ENCODE assay signal across 15 cellular contexts in genomic region chr12:121964813-121965643, GRCh38. TPM values are rescaled to one million over a fixed set of nuclear protein-coding genes. Genes with fewer than 3 reads are reported as not detected.
DNase-seq lines count a peak whose midpoint lies in the region; ATAC-seq and TF ChIP-seq lines count a peak whose summit lies in the region.
"Had no signal": no experiment of that assay in that cellular context is flagged by ENCODE, and none has a peak within 500 bp of the region (broad histone marks: within the 10 kb centered on the region; RNA-seq: fewer than 3 reads in every experiment).

No MANE protein-coding gene starts in this region.

- H3K4me2 ChIP-seq in mesenchymal stem cell (ENCODE audit: low read length, poor library complexity, severe bottlenecking), result no peak overlapping the region

- H3K4ac ChIP-seq in mesenchymal stem cell (ENCODE audit: low read depth in 1 of 2, low read length in 2 of 2), result no peak overlapping the region

- H2AFZ ChIP-seq in mesenchymal stem cell (ENCODE audit: low read depth, low read length), result no peak overlapping the region

- no peaks in the 10 kb centered on the region for H3K9me3 ChIP-seq in mesenchymal stem cell (ENCODE audit: control insufficient read depth, low read length)

- no peaks in the 10 kb centered on the region for H3K36me3 Mint-ChIP-seq in activated CD4-positive, alpha-beta T cell treated with anti-CD3 and anti-CD28 coated beads for 36 hours (ENCODE audit: low read depth)
- H3K36me3 Mint-ChIP-seq: CD8-positive, alpha-beta memory T cell had no signal

- no peaks in the 10 kb centered on the region for H3K79me1 ChIP-seq in mesenchymal stem cell (replicated peaks; ENCODE audit: low read length, poor library complexity, severe bottlenecking)

- CTCF ChIA-PET in activated CD4-positive, alpha-beta T cell treated with anti-CD3 and anti-CD28 coated beads for 36 hours (lab: Charles Lee), result interaction anchor here (0.5 kb wide), 1 partner anchor 552 kb away, joined by 3 read pairs; no protein-coding TSS in a partner anchor

- in situ Hi-C loops in brain microvascular endothelial cell (cut with HindIII; ENCODE audit: low pct_ligation_motif_present, low sequenced_read_pairs), result no loop called here

- intact Hi-C loops in activated CD4-positive, alpha-beta T cell treated with anti-CD3 and anti-CD28 coated beads for 36 hours (cut with DNase I, micrococcal nuclease), result no loop called here

- H3K27me3 ChIP-seq in brain microvascular endothelial cell (replicated peaks), result no peaks in the 10 kb centered on the region
- H3K27me3 ChIP-seq in mesenchymal stem cell (ENCODE audit: control insufficient read depth in 1 of 2, insufficient read depth in 1 of 2, low read length in 2 of 2), result peaks cover 0 to 6% of the 10 kb centered on the region in 2 experiments

- no peak overlapping the region for H3K4me3 ChIP-seq in brain microvascular endothelial cell (ENCODE audit: low read depth, low read length)
- no peak overlapping the region for H3K4me3 ChIP-seq in mesenchymal stem cell (ENCODE audit: insufficient read depth in 1 of 2, low read depth in 1 of 2, low read length in 2 of 2)

- TF ChIP-seq CTCF in brain microvascular endothelial cell (IDR thresholded peaks at IDR 0.05; ENCODE audit: low read depth, low read length, missing control alignments), result no peak

- H3K18ac ChIP-seq in mesenchymal stem cell (ENCODE audit: low read depth in 1 of 2, low read length in 2 of 2), result no peak overlapping the region

- H3K27ac Mint-ChIP-seq in activated CD4-positive, alpha-beta T cell treated with anti-CD3 and anti-CD28 coated beads for 36 hours, result no peak overlapping the region
- H3K27ac Mint-ChIP-seq: activated CD4-positive, alpha-beta T cell treated with anti-CD3 and anti-CD28 coated beads, Interleukin-2, amount 10 ng/mL, durations not matched to agents 7 days and 5 days; activated T-helper 2 cell treated with anti-CD3 and anti-CD28 coated beads, Interferon-gamma antibody, Interleukin-2, Interleukin-4, amounts not matched to agents 10 μg/mL and 5 μg/mL and 100 μg/mL, durations not matched to agents 14 hours and 24 hours and 36 hours; CD8-positive, alpha-beta memory T cell; T-helper 17 cell had no signal

- POLR2A ChIA-PET in activated CD4-positive, alpha-beta T cell treated with anti-CD3 and anti-CD28 coated beads for 36 hours (lab: Charles Lee), result interaction anchor here (0.6 kb wide), 1 partner anchor 116 kb away, joined by 3 read pairs; no protein-coding TSS in a partner anchor

- no peak overlapping the region for H2BK5ac ChIP-seq in mesenchymal stem cell (ENCODE audit: low read depth, low read length, poor library complexity, severe bottlenecking)

- H2BK12ac ChIP-seq in mesenchymal stem cell (ENCODE audit: low read length in 2 of 2), result no peak overlapping the region

- H3K27me3 Mint-ChIP-seq in activated CD4-positive, alpha-beta T cell treated with anti-CD3 and anti-CD28 coated beads for 36 hours, result no peaks in the 10 kb centered on the region
- H3K27me3 Mint-ChIP-seq: activated CD4-positive, alpha-beta T cell treated with anti-CD3 and anti-CD28 coated beads, Interleukin-2, amount 10 ng/mL, durations not matched to agents 7 days and 5 days had no signal

- no peaks in the 10 kb centered on the region for H3K4me1 ChIP-seq in mesenchymal stem cell (ENCODE audit: control insufficient read depth, insufficient read depth, low read depth, low read length)

- no peak overlapping the region for H4K8ac ChIP-seq in mesenchymal stem cell (ENCODE audit: low read length)

- DNase-seq in AG20443 (ENCODE audit: low spot score), result peak; percentile 72
- DNase-seq in HS-5 (ENCODE audit: low read depth), result peak; percentile 80
- peak; percentile 9 for DNase-seq in brain microvascular endothelial cell
- DNase-seq in mesenchymal stem cell, result peak; percentile 36
- DNase-seq in CD1c-positive myeloid dendritic cell (ENCODE audit: extremely low spot score), result no peak
- DNase-seq in dedifferentiated amniotic fluid mesenchymal stem cell (ENCODE audit: extremely low spot score), result no peak
- no peak for DNase-seq in activated CD4-positive, alpha-beta T cell treated with anti-CD3 and anti-CD28 coated beads for 36 hours
- no peak for DNase-seq in SIG-M5 (lab: John Stamatoyannopoulos, UW)
- DNase-seq: activated CD4-positive, alpha-beta T cell treated with anti-CD3 and anti-CD28 coated beads, Interleukin-2, amount 10 ng/mL, durations not matched to agents 7 days and 5 days; CD8-positive, alpha-beta memory T cell; NCI-H1417 treated with DMSO at 0.1 percent for 48 hours; stimulated activated CD4-positive, alpha-beta T cell treated with anti-CD3 and anti-CD28 coated beads, Interleukin-4, amount 100 ng/mL, for 4 hours; stimulated activated naive CD8-positive, alpha-beta T cell treated with anti-CD3 and anti-CD28 coated beads, Interleukin-15, Interleukin-2, amounts not matched to agents 100 U/mL and 50 U/mL, for 24 hours; T-helper 17 cell had no signal

- no peak overlapping the region for H2BK15ac ChIP-seq in mesenchymal stem cell (ENCODE audit: low read depth, poor library complexity, severe bottlenecking)

- no peak overlapping the region for H3K23ac ChIP-seq in mesenchymal stem cell (ENCODE audit: low read length in 2 of 2)

- 65% methylated on average over 4 of the region's 9 CpGs for WGBS in mesenchymal stem cell

- no peak for ATAC-seq in activated CD4-positive, alpha-beta T cell treated with anti-CD3 and anti-CD28 coated beads for 36 hours
- ATAC-seq: stimulated activated naive CD8-positive, alpha-beta T cell treated with anti-CD3 and anti-CD28 coated beads, Interleukin-15, Interleukin-2, amounts not matched to agents 100 U/mL and 50 U/mL, for 24 hours; T-helper 17 cell had no signal

- no peaks in the 10 kb centered on the region for H3K9me3 Mint-ChIP-seq in activated CD4-positive, alpha-beta T cell treated with anti-CD3 and anti-CD28 coated beads for 36 hours (ENCODE audit: low read depth)
- H3K9me3 Mint-ChIP-seq: activated CD4-positive, alpha-beta T cell treated with anti-CD3 and anti-CD28 coated beads, Interleukin-2, amount 10 ng/mL, durations not matched to agents 7 days and 5 days; activated T-helper 2 cell treated with anti-CD3 and anti-CD28 coated beads, Interferon-gamma antibody, Interleukin-2, Interleukin-4, amounts not matched to agents 10 μg/mL and 5 μg/mL and 100 μg/mL, durations not matched to agents 14 hours and 24 hours and 36 hours; CD8-positive, alpha-beta memory T cell had no signal

- no peak overlapping the region for H3K4me3 Mint-ChIP-seq in activated CD4-positive, alpha-beta T cell treated with anti-CD3 and anti-CD28 coated beads for 36 hours
- H3K4me3 Mint-ChIP-seq: activated CD4-positive, alpha-beta T cell treated with anti-CD3 and anti-CD28 coated beads, Interleukin-2, amount 10 ng/mL, durations not matched to agents 7 days and 5 days; CD8-positive, alpha-beta memory T cell; T-helper 17 cell had no signal

- no peak overlapping the region for H4K91ac ChIP-seq in mesenchymal stem cell (ENCODE audit: low read length)

- H2AK5ac ChIP-seq in mesenchymal stem cell (ENCODE audit: low read length, severe bottlenecking), result no peak overlapping the region

- no peak overlapping the region for H3K14ac ChIP-seq in mesenchymal stem cell (ENCODE audit: low read length in 2 of 2)

- peaks cover 2% of the 10 kb centered on the region for H3K36me3 ChIP-seq in brain microvascular endothelial cell (replicated peaks)
- H3K36me3 ChIP-seq in mesenchymal stem cell (ENCODE audit: control insufficient read depth in 1 of 2, insufficient read depth in 2 of 2, low read depth in 1 of 2, low read length in 2 of 2), result peaks cover 43 to 63% of the 10 kb centered on the region in 2 experiments

- no peak overlapping the region for H3K9ac ChIP-seq in mesenchymal stem cell (ENCODE audit: low read length)

- H3K27ac ChIP-seq in brain microvascular endothelial cell (no peak overlapping the region), mesenchymal stem cell (ENCODE audit: low read length, poor library complexity, severe bottlenecking) (no peak overlapping the region)

- H2BK120ac ChIP-seq in mesenchymal stem cell (ENCODE audit: low read depth, low read length), result no peak overlapping the region

- H3K4me1 Mint-ChIP-seq in activated CD4-positive, alpha-beta T cell treated with anti-CD3 and anti-CD28 coated beads for 36 hours, result peaks cover 3% of the 10 kb centered on the region
- H3K4me1 Mint-ChIP-seq: CD8-positive, alpha-beta memory T cell had no signal

RNA-seq across cellular contexts. Expression of gene CFAP251, which starts 46.6 kb away (rescaled TPM):
- 8.4 TPM for polyA plus RNA-seq in mesenchymal stem cell (2013, experiment 1 of 2)
- 8.4 TPM for polyA plus RNA-seq in mesenchymal stem cell (2013, experiment 2 of 2)
- total RNA-seq in activated CD4-positive, alpha-beta T cell treated with anti-CD3 and anti-CD28 coated beads for 36 hours, result under 1 TPM; 0.59 to 0.65 TPM
- polyA plus RNA-seq: CD8-positive, alpha-beta memory T cell had no signal

RNA-seq across cellular contexts. Expression of gene BCL7A, which starts 56.7 kb away (rescaled TPM):
- polyA plus RNA-seq in mesenchymal stem cell (2013, experiment 1 of 2), result 6.3 TPM
- polyA plus RNA-seq in mesenchymal stem cell (2013, experiment 2 of 2), result 5.9 TPM
- 1 to 10 TPM; 6.4 to 6.6 TPM for total RNA-seq in activated CD4-positive, alpha-beta T cell treated with anti-CD3 and anti-CD28 coated beads for 36 hours

Comparison
In these comparisons a context has a peak if more than half of its experiments do, and no peak if none do; other contexts are left out.
1. DNase-seq: peak in AG20443 (single experiment), HS-5 (single experiment), brain microvascular endothelial cell (single experiment) and mesenchymal stem cell (single experiment); none in CD1c-positive myeloid dendritic cell (single experiment), dedifferentiated amniotic fluid mesenchymal stem cell (single experiment), activated CD4-positive, alpha-beta T cell treated with anti-CD3 and anti-CD28 coated beads for 36 hours (single experiment) and SIG-M5 (single experiment).